In the genomic region with DNA sequence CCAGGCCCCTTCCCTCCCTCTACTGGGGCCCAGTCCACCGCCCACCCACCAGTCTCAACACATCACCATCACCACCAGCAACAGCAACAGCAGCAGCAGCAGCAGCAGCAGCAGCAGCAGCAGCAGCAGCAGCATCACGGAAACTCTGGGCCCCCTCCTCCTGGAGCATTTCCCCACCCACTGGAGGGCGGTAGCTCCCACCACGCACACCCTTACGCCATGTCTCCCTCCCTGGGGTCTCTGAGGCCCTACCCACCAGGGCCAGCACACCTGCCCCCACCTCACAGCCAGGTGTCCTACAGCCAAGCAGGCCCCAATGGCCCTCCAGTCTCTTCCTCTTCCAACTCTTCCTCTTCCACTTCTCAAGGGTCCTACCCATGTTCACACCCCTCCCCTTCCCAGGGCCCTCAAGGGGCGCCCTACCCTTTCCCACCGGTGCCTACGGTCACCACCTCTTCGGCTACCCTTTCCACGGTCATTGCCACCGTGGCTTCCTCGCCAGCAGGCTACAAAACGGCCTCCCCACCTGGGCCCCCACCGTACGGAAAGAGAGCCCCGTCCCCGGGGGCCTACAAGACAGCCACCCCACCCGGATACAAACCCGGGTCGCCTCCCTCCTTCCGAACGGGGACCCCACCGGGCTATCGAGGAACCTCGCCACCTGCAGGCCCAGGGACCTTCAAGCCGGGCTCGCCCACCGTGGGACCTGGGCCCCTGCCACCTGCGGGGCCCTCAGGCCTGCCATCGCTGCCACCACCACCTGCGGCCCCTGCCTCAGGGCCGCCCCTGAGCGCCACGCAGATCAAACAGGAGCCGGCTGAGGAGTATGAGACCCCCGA, we compare ENCODE assay signal across 7 cellular contexts. TPM values are rescaled to one million over a fixed set of nuclear protein-coding genes. Genes with fewer than 3 reads are reported as not detected.
DNase-seq lines count a peak whose midpoint lies in the region; TF ChIP-seq lines count a peak whose summit lies in the region.
"Had no signal": no experiment of that assay in that cellular context is flagged by ENCODE, and none has a peak within 500 bp of the region (broad histone marks: within the 10 kb centered on the region; RNA-seq: fewer than 3 reads in every experiment).

No MANE protein-coding gene starts in this region.

- peak overlapping the region; percentile 89 for H3K27ac ChIP-seq in neural progenitor cell

- no peak overlapping the region for H2AFZ ChIP-seq in neural progenitor cell (replicated peaks)

- H3K9ac ChIP-seq in ES-I3 (ENCODE audit: low read depth, low read length) (peak overlapping the region; percentile 72), neural progenitor cell (peak overlapping the region; percentile 83)

- peak; percentile 59 for DNase-seq in NB4 (ENCODE audit: low read depth)
- no peak for DNase-seq in MCF 10A (ENCODE audit: unreplicated experiment)
- DNase-seq in neural progenitor cell (ENCODE audit: low spot score): no peak
- DNase-seq in DMS 273 (lab: John Stamatoyannopoulos, UW; ENCODE audit: unreplicated experiment): no peak
- DNase-seq in DMS153 (lab: John Stamatoyannopoulos, UW): no peak

- no peaks in the 10 kb centered on the region for H3K27me3 ChIP-seq in neural progenitor cell

- H3K4me1 ChIP-seq in ES-I3 (ENCODE audit: insufficient read depth, low read length): no peaks in the 10 kb centered on the region; the same call in 1 of the 2 replicates
- peaks cover 11% of the 10 kb centered on the region for H3K4me1 ChIP-seq in neural progenitor cell

- H3K79me2 ChIP-seq in neural progenitor cell (ENCODE audit: low read depth): peaks cover 46% of the 10 kb centered on the region

- peak overlapping the region; percentile 76 for H3K4me3 ChIP-seq in NB4 (ENCODE audit: low read depth, low read length)
- H3K4me3 ChIP-seq in neural progenitor cell: peak overlapping the region; percentile 56

- H3K4me3 Mint-ChIP-seq in MCF 10A (ENCODE audit: unreplicated experiment) (peak overlapping the region; percentile 71), neural progenitor cell (peak overlapping the region; percentile 74)

- peaks cover 69% of the 10 kb centered on the region for H3F3A ChIP-seq in neural progenitor cell (ENCODE audit: low read depth)

- CTCF ChIA-PET in MCF 10A (lab: Yijun Ruan, JAX): interaction anchor here (0.6 to 9.7 kb wide), 7 partner anchors 8 to 301 kb away, joined by 3 to 114 read pairs (median 3); a partner anchor contains a TSS

- peaks cover 39% of the 10 kb centered on the region for H4K20me1 ChIP-seq in neural progenitor cell (ENCODE audit: low read depth)

- intact Hi-C loops in MCF 10A (cut with micrococcal nuclease): no loop called here

- peak; percentile 16 for TF ChIP-seq POLR2A in NB4 (IDR thresholded peaks at IDR 0.05; ENCODE audit: extremely low read depth, insufficient read length)

- POLR2A ChIA-PET in MCF 10A (lab: Yijun Ruan, JAX): interaction anchor here (0.7 to 1.6 kb wide), 13 partner anchors 8 to 154 kb away, joined by 3 to 55 read pairs (median 5); a partner anchor contains a TSS

- H3K9me3 Mint-ChIP-seq in MCF 10A (ENCODE audit: unreplicated experiment) (no peaks in the 10 kb centered on the region), neural progenitor cell (peaks cover 2% of the 10 kb centered on the region)

- BruUV-seq in MCF 10A (replicated peaks; lab: Mats Ljungman, UMichigan): TSS peak; percentile 27

- H3K27ac Mint-ChIP-seq in MCF 10A (ENCODE audit: low read depth, unreplicated experiment) (peak overlapping the region; percentile 5), neural progenitor cell (no peak overlapping the region)

- H3K36me3 Mint-ChIP-seq in MCF 10A (ENCODE audit: insufficient read depth, unreplicated experiment): peaks cover 91% of the 10 kb centered on the region
- peaks cover 37% of the 10 kb centered on the region for H3K36me3 Mint-ChIP-seq in neural progenitor cell

- peaks cover 18% of the 10 kb centered on the region for H3K36me3 ChIP-seq in ES-I3 (ENCODE audit: insufficient read depth, low read length)
- no peaks in the 10 kb centered on the region for H3K36me3 ChIP-seq in neural progenitor cell

- no peaks in the 10 kb centered on the region for H3K27me3 Mint-ChIP-seq in MCF 10A (ENCODE audit: insufficient read depth, unreplicated experiment)
- peaks cover 32% of the 10 kb centered on the region for H3K27me3 Mint-ChIP-seq in neural progenitor cell (ENCODE audit: insufficient read depth, low read depth)

- H3K4me2 ChIP-seq in neural progenitor cell: peak overlapping the region; percentile 82

- peaks cover 39% of the 10 kb centered on the region for H3K4me1 Mint-ChIP-seq in MCF 10A (ENCODE audit: insufficient read depth, unreplicated experiment)
- H3K4me1 Mint-ChIP-seq in neural progenitor cell: peaks cover 44% of the 10 kb centered on the region

- peak; percentile 3 for TF ChIP-seq CTCF in NB4 (IDR thresholded peaks at IDR 0.05; ENCODE audit: low read depth, low read length)
- TF ChIP-seq CTCF in MCF 10A (IDR thresholded peaks at IDR 0.05; ENCODE audit: unreplicated experiment): no peak
- no peak for TF ChIP-seq CTCF in neural progenitor cell (IDR thresholded peaks at IDR 0.05)

- H3K9me3 ChIP-seq in ES-I3 (ENCODE audit: control insufficient read depth, insufficient read depth, low read length): no peaks in the 10 kb centered on the region
- H3K9me3 ChIP-seq in neural progenitor cell (ENCODE audit: low read depth): no peaks in the 10 kb centered on the region

RNA-seq across cellular contexts. Expression of a gene that starts 6.8 kb away (rescaled TPM):
- total RNA-seq in MCF 10A (2022) (not detected in 2 replicates), neural progenitor cell (ENCODE audit: low replicate concordance) (not detected in 2 replicates)
- total RNA-seq: subcutaneous adipose tissue had no signal

RNA-seq across cellular contexts. Expression of a gene that starts 7.0 kb away (rescaled TPM):
- total RNA-seq in MCF 10A (2022) (176 and 196 TPM in 2 replicates), neural progenitor cell (ENCODE audit: low replicate concordance) (314 and 399 TPM in 2 replicates)

RNA-seq across cellular contexts. Expression of a gene that starts 9.1 kb away (rescaled TPM):
- total RNA-seq in MCF 10A (2022): 83.7 and 84.7 TPM in 2 replicates
- total RNA-seq in neural progenitor cell (ENCODE audit: low replicate concordance): 8.9 and 28.7 TPM in 2 replicates

RNA-seq across cellular contexts. Expression of a gene that starts 14.3 kb away (rescaled TPM):
- 10.3 and 13.2 TPM in 2 replicates for total RNA-seq in MCF 10A (2022)
- 4.4 and 6.0 TPM in 2 replicates for total RNA-seq in neural progenitor cell (ENCODE audit: low replicate concordance)

RNA-seq across cellular contexts. Expression of a gene that starts 22.5 kb away (rescaled TPM):
- total RNA-seq in MCF 10A (2022) (0.30 and 2.1 TPM in 2 replicates), neural progenitor cell (ENCODE audit: low replicate concordance) (82.2 and 136 TPM in 2 replicates)
